1 cellular context compared by ENCODE assay signal in the genomic region with DNA sequence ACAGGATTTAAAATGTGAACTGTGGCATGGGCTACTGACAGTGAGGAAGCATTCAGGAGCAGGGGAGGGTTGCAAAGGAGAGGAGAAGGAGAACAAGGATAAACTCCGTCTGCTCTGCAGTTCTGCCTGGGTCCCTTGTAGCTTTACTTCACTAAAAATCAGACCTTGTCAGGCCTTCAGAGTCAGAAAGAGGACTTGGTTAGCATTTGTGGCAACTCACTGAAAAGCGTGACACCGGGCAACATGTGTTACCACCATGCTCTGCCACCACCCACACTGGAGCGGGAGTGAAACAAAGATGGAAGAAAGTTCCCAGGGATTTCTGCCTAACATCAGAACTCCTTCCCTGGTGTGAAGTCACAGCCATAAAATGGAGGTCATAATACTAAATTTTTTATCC.
TF ChIP-seq lines count a peak whose summit lies in the region.

No MANE protein-coding gene starts in this region.

TF ChIP-seq in SK-N-SH treated with all-trans-retinoic acid at 6 μM for 48 hours, 23 proteins besides CTCF, POLR2A, EP300 and RAD21 (continued from another document):
- TF ChIP-seq, protein P1, sequence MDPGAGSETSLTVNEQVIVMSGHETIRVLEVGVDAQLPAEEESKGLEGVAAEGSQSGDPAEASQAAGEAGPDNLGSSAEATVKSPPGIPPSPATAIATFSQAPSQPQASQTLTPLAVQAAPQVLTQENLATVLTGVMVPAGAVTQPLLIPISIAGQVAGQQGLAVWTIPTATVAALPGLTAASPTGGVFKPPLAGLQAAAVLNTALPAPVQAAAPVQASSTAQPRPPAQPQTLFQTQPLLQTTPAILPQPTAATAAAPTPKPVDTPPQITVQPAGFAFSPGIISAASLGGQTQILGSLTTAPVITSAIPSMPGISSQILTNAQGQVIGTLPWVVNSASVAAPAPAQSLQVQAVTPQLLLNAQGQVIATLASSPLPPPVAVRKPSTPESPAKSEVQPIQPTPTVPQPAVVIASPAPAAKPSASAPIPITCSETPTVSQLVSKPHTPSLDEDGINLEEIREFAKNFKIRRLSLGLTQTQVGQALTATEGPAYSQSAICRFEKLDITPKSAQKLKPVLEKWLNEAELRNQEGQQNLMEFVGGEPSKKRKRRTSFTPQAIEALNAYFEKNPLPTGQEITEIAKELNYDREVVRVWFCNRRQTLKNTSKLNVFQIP (CRISPR knock-in tag; IDR thresholded peaks at IDR 0.05; ENCODE audit: borderline replicate concordance, low read depth) = no peak
- TF ChIP-seq BACH2 (CRISPR knock-in tag; IDR thresholded peaks at IDR 0.05; ENCODE audit: borderline replicate concordance) (no peak), ESRRG (CRISPR knock-in tag; IDR thresholded peaks at IDR 0.05) (no peak), CSDC2 (CRISPR knock-in tag; IDR thresholded peaks at IDR 0.05) (no peak), ZC3H10 (CRISPR knock-in tag; IDR thresholded peaks at IDR 0.05) (no peak), ARNTL (CRISPR knock-in tag; IDR thresholded peaks at IDR 0.05; ENCODE audit: borderline replicate concordance, low read depth) (no peak), OSR1 (CRISPR knock-in tag; IDR thresholded peaks at IDR 0.05) (no peak), TOX (CRISPR knock-in tag; IDR thresholded peaks at IDR 0.05; ENCODE audit: borderline replicate concordance) (no peak), TCF4 (CRISPR knock-in tag; IDR thresholded peaks at IDR 0.05; ENCODE audit: borderline replicate concordance) (no peak), ZNF70 (CRISPR knock-in tag; IDR thresholded peaks at IDR 0.05) (no peak), RARB (CRISPR knock-in tag; IDR thresholded peaks at IDR 0.05) (no peak), ZNF8 (CRISPR knock-in tag; IDR thresholded peaks at IDR 0.05) (no peak), GLIS3 (CRISPR knock-in tag; IDR thresholded peaks at IDR 0.05) (no peak), ISL1 (CRISPR knock-in tag; IDR thresholded peaks at IDR 0.05) (no peak), ZNF565 (CRISPR knock-in tag; conservative IDR thresholded peaks at IDR 0.05; ENCODE audit: low read depth) (no peak)
- TF ChIP-seq, protein P2, sequence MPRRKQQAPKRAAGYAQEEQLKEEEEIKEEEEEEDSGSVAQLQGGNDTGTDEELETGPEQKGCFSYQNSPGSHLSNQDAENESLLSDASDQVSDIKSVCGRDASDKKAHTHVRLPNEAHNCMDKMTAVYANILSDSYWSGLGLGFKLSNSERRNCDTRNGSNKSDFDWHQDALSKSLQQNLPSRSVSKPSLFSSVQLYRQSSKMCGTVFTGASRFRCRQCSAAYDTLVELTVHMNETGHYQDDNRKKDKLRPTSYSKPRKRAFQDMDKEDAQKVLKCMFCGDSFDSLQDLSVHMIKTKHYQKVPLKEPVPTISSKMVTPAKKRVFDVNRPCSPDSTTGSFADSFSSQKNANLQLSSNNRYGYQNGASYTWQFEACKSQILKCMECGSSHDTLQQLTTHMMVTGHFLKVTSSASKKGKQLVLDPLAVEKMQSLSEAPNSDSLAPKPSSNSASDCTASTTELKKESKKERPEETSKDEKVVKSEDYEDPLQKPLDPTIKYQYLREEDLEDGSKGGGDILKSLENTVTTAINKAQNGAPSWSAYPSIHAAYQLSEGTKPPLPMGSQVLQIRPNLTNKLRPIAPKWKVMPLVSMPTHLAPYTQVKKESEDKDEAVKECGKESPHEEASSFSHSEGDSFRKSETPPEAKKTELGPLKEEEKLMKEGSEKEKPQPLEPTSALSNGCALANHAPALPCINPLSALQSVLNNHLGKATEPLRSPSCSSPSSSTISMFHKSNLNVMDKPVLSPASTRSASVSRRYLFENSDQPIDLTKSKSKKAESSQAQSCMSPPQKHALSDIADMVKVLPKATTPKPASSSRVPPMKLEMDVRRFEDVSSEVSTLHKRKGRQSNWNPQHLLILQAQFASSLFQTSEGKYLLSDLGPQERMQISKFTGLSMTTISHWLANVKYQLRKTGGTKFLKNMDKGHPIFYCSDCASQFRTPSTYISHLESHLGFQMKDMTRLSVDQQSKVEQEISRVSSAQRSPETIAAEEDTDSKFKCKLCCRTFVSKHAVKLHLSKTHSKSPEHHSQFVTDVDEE (CRISPR knock-in tag; IDR thresholded peaks at IDR 0.05) = no peak
- TF ChIP-seq, protein P3, sequence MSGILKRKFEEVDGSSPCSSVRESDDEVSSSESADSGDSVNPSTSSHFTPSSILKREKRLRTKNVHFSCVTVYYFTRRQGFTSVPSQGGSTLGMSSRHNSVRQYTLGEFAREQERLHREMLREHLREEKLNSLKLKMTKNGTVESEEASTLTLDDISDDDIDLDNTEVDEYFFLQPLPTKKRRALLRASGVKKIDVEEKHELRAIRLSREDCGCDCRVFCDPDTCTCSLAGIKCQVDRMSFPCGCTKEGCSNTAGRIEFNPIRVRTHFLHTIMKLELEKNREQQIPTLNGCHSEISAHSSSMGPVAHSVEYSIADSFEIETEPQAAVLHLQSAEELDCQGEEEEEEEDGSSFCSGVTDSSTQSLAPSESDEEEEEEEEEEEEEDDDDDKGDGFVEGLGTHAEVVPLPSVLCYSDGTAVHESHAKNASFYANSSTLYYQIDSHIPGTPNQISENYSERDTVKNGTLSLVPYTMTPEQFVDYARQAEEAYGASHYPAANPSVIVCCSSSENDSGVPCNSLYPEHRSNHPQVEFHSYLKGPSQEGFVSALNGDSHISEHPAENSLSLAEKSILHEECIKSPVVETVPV (CRISPR knock-in tag; IDR thresholded peaks at IDR 0.05) = no peak
TF ChIP-seq in SK-N-SH treated with all-trans-retinoic acid at 6 μM for 48 hours: peak in this region for 0.
